ENCODE assay signal across 11 cellular contexts in genomic region chr4:1168291-1169031, GRCh38. TPM values are rescaled to one million over a fixed set of nuclear protein-coding genes. Genes with fewer than 3 reads are reported as not detected.
A peak's percentile ranks its signal among the peaks of the same experiment; 100 is the strongest.
DNase-seq lines count a peak whose midpoint lies in the region; ATAC-seq and TF ChIP-seq lines count a peak whose summit lies in the region.
"Had no signal": no experiment of that assay in that cellular context is flagged by ENCODE, and none has a peak within 500 bp of the region (broad histone marks: within the 10 kb centered on the region; RNA-seq: fewer than 3 reads in every experiment).

No MANE protein-coding gene starts in this region.

- H3K9ac ChIP-seq in PC-3 (ENCODE audit: low read length) = no peak overlapping the region
- no peak overlapping the region for H3K9ac ChIP-seq in smooth muscle cell (ENCODE audit: low read depth)

- H3K36me3 ChIP-seq in PC-3 (ENCODE audit: low read depth, low read length) (no peaks in the 10 kb centered on the region), smooth muscle cell (ENCODE audit: low read depth) (no peaks in the 10 kb centered on the region)

- H3K27me3 ChIP-seq in PC-3 (ENCODE audit: low read length) = peaks cover 15% of the 10 kb centered on the region
- H3K27me3 ChIP-seq in smooth muscle cell (ENCODE audit: low read depth) = peaks cover 18% of the 10 kb centered on the region
- H3K27me3 ChIP-seq: MG63, right lobe of liver had no signal

- intact Hi-C loops in PC-3 (cut with micrococcal nuclease) = no loop called here
- intact Hi-C loops in left colon (cut with DNase I, micrococcal nuclease) = loop anchor here (10.0 kb wide), 1 partner anchor 76 kb away; the partner anchor contains the start of gene CTBP1 (in 2 of the 2)

- H2AFZ ChIP-seq in PC-3 (ENCODE audit: low read length) = no peak overlapping the region
- no peak overlapping the region for H2AFZ ChIP-seq in smooth muscle cell (ENCODE audit: low read depth)

- no TSS peak for BruUV-seq in PC-3 (replicated peaks; lab: Mats Ljungman, UMichigan)

- peaks cover 19% of the 10 kb centered on the region for H3K4me1 Mint-ChIP-seq in activated CD8-positive, alpha-beta memory T cell treated with anti-CD3 and anti-CD28 coated beads, Interleukin-2, amount 10 ng/mL, durations not matched to agents 7 days and 5 days

- no peaks in the 10 kb centered on the region for H3K4me1 ChIP-seq in PC-3 (ENCODE audit: insufficient read depth, low read length)
- peaks cover 6% of the 10 kb centered on the region for H3K4me1 ChIP-seq in smooth muscle cell (ENCODE audit: low read depth)

- H3K4me3 Mint-ChIP-seq in activated CD8-positive, alpha-beta memory T cell treated with anti-CD3 and anti-CD28 coated beads, Interleukin-2, amount 10 ng/mL, durations not matched to agents 7 days and 5 days = peak overlapping the region; percentile 80

- CTCF ChIA-PET in activated CD8-positive, alpha-beta memory T cell treated with anti-CD3 and anti-CD28 coated beads, Interleukin-2, amount 10 ng/mL, durations not matched to agents 7 days and 5 days (lab: Charles Lee) = interaction anchor here (0.9 to 4.8 kb wide), 14 partner anchors 7 to 179 kb away, joined by 3 to 60 read pairs (median 10); partner anchors contain the start of genes MAEA and UVSSA
- CTCF ChIA-PET in PC-3 (lab: Charles Lee) = no interaction called here

- peaks cover 2% of the 10 kb centered on the region for H3K36me3 Mint-ChIP-seq in activated CD8-positive, alpha-beta memory T cell treated with anti-CD3 and anti-CD28 coated beads, Interleukin-2, amount 10 ng/mL, durations not matched to agents 7 days and 5 days

- no peak for TF ChIP-seq CTCF in PC-3 (conservative IDR thresholded peaks at IDR 0.05; ENCODE audit: low read depth, low read length)
- TF ChIP-seq CTCF in smooth muscle cell (IDR thresholded peaks at IDR 0.05; ENCODE audit: borderline replicate concordance, insufficient read depth, poor library complexity, severe bottlenecking) = no peak

- peaks cover 21% of the 10 kb centered on the region for H3K27me3 Mint-ChIP-seq in activated CD8-positive, alpha-beta memory T cell treated with anti-CD3 and anti-CD28 coated beads, Interleukin-2, amount 10 ng/mL, durations not matched to agents 7 days and 5 days

- H3K9me3 ChIP-seq in PC-3 (ENCODE audit: low read length) (no peaks in the 10 kb centered on the region), smooth muscle cell (replicated peaks; ENCODE audit: low read depth) (no peaks in the 10 kb centered on the region)
- H3K9me3 ChIP-seq: MG63, right lobe of liver had no signal

- peak; percentile 43 for DNase-seq in activated CD8-positive, alpha-beta memory T cell treated with anti-CD3 and anti-CD28 coated beads, Interleukin-2, amount 10 ng/mL, durations not matched to agents 7 days and 5 days
- no peak for DNase-seq in activated CD8-positive, alpha-beta memory T cell treated with anti-CD3 and anti-CD28 coated beads for 24 hours
- DNase-seq in PC-3 (no peak), cerebellum (ENCODE audit: low spot score) (peak; percentile 47), smooth muscle cell (lab: John Stamatoyannopoulos, UW; ENCODE audit: unreplicated experiment) (no peak), left colon (no peak), GM03348 (ENCODE audit: low spot score) (no peak)
- DNase-seq: MG63 had no signal

- H3K79me2 ChIP-seq in PC-3 (ENCODE audit: low read length) = no peaks in the 10 kb centered on the region
- H3K79me2 ChIP-seq in smooth muscle cell (ENCODE audit: low read depth) = peaks cover 10% of the 10 kb centered on the region

- H4K20me1 ChIP-seq in PC-3 (ENCODE audit: low read length) = no peaks in the 10 kb centered on the region
- peaks cover 52% of the 10 kb centered on the region for H4K20me1 ChIP-seq in smooth muscle cell (ENCODE audit: low read depth)

- POLR2A ChIA-PET in PC-3 (lab: Charles Lee; ENCODE audit: unreplicated experiment) = interaction anchor here (0.6 kb wide), 1 partner anchor 157 kb away, joined by 16 read pairs; no protein-coding TSS in a partner anchor

- no peak overlapping the region for H3K27ac ChIP-seq in PC-3 (ENCODE audit: low read length)
- peak overlapping the region; percentile 26 for H3K27ac ChIP-seq in smooth muscle cell (ENCODE audit: low read depth)

- H3K9me3 Mint-ChIP-seq in activated CD8-positive, alpha-beta memory T cell treated with anti-CD3 and anti-CD28 coated beads, Interleukin-2, amount 10 ng/mL, durations not matched to agents 7 days and 5 days (ENCODE audit: low read depth) = no peaks in the 10 kb centered on the region
- H3K9me3 Mint-ChIP-seq: activated naive CD4-positive, alpha-beta T cell treated with anti-CD3 and anti-CD28 coated beads, Interleukin-2, amount 50 U/mL, for 72 hours had no signal

- H3K4me3 ChIP-seq in PC-3 (ENCODE audit: low read length) (peak overlapping the region; percentile 77; the same call in 1 of the 2 replicates), smooth muscle cell (no peak overlapping the region)
- H3K4me3 ChIP-seq: MG63 had no signal

- H3F3A ChIP-seq in PC-3 (ENCODE audit: low read length, unreplicated experiment) (no peaks in the 10 kb centered on the region), smooth muscle cell (ENCODE audit: low read depth) (no peaks in the 10 kb centered on the region)

- H3K4me2 ChIP-seq in PC-3 (ENCODE audit: low read length) (peak overlapping the region; percentile 98; the same call in 1 of the 2 replicates), smooth muscle cell (peak overlapping the region; percentile 96)

- no peak for ATAC-seq in activated CD8-positive, alpha-beta memory T cell treated with anti-CD3 and anti-CD28 coated beads, Interleukin-2, amount 10 ng/mL, durations not matched to agents 7 days and 5 days
- no peak for ATAC-seq in PC-3
- no peak for ATAC-seq in GM21723 (IDR thresholded peaks at IDR 0.05; ENCODE audit: unreplicated experiment)
- ATAC-seq in left colon = no peak

- peak overlapping the region; percentile 89 for H3K27ac Mint-ChIP-seq in activated CD8-positive, alpha-beta memory T cell treated with anti-CD3 and anti-CD28 coated beads, Interleukin-2, amount 10 ng/mL, durations not matched to agents 7 days and 5 days

- 87% methylated on average over 21 of the region's 21 CpGs for WGBS in smooth muscle cell (ENCODE audit: low lambda C conversion rate)

- H3K9me2 ChIP-seq in PC-3 (replicated peaks; ENCODE audit: low read length) = no peaks in the 10 kb centered on the region

RNA-seq across cellular contexts. Expression of gene SPON2, which starts 3.9 kb away (rescaled TPM):
- total RNA-seq in activated CD8-positive, alpha-beta memory T cell treated with anti-CD3 and anti-CD28 coated beads, Interleukin-2, amount 10 ng/mL, durations not matched to agents 7 days and 5 days = 10 to 100 TPM; 11.7 to 28.0 TPM
- total RNA-seq in PC-3 (2014; rRNA removed) (0.80 and 1.0 TPM in 2 replicates), cerebellum (21.9 TPM), smooth muscle cell (152 and 171 TPM in 2 replicates), left colon (10 to 100 TPM; 26.6 to 34.3 TPM)
- 388 and 427 TPM in 2 replicates for polyA plus RNA-seq in smooth muscle cell

RNA-seq across cellular contexts. Expression of gene RNF212, which starts 55.1 kb away (rescaled TPM):
- total RNA-seq in activated CD8-positive, alpha-beta memory T cell treated with anti-CD3 and anti-CD28 coated beads, Interleukin-2, amount 10 ng/mL, durations not matched to agents 7 days and 5 days = 1 to 10 TPM; 1.2 to 3.2 TPM
- total RNA-seq in PC-3 (2014; rRNA removed) = not detected in 2 replicates
- 6.6 TPM for total RNA-seq in cerebellum
- 0.67 and 1.3 TPM in 2 replicates for total RNA-seq in smooth muscle cell
- polyA plus RNA-seq in smooth muscle cell = 1.8 and 4.6 TPM in 2 replicates
- 1 to 10 TPM; 1.6 to 2.9 TPM for total RNA-seq in left colon

Comparison
In these comparisons a context has a peak if more than half of its experiments do, and no peak if none do; other contexts are left out.
1. DNase-seq: peak in activated CD8-positive, alpha-beta memory T cell treated with anti-CD3 and anti-CD28 coated beads, Interleukin-2, amount 10 ng/mL, durations not matched to agents 7 days and 5 days (single experiment) and cerebellum (single experiment); none in activated CD8-positive, alpha-beta memory T cell treated with anti-CD3 and anti-CD28 coated beads for 24 hours (single experiment), PC-3 (single experiment), smooth muscle cell (single experiment), left colon (0 of 2) and GM03348 (single experiment).